Comparison of ENCODE assay signal across 8 cellular contexts in the genomic region with DNA sequence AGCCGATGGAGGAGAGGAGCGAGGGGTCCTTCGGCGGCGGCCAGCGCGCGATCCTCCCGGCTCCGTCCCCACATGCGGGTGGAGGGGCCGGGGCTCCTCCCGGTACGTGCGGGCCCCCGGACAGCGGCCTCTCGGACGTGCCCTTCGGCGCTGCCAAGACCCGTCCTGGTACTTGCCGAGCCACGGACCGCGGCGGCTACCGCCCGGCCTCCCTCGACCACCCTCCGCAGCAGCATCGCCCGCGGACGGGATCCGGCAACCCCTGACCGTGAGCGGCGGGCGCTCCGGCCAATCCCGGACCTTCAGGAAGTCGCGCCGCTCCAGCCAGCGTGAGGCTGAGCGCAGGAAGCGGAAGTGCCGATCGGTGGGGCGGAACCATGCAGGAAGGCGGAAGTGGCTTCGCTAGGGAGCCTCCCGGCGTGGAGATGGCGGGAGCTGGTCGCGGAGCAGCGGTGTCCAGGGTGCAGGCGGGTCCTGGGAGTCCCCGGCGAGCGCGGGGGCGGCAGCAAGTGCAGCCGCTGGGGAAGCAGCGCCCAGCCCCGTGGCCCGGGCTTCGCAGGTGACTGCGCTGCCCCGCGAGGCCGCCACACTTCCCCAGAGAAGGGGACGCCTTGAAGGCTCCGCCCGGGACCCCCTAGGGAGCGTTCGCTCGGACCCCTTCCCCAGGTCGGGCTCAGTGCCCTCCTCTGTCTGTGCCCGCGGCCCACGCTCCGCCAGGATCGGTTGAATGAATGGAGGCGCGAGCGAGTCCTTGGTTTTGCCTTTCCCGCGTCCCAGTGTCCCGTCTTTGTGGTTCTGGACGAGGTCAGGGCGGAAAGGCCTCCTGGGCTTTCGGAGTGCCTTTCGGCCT. TPM values are rescaled to one million over a fixed set of nuclear protein-coding genes. Genes with fewer than 3 reads are reported as not detected.
DNase-seq lines count a peak whose midpoint lies in the region; ATAC-seq lines count a peak whose summit lies in the region.

A gene with protein sequence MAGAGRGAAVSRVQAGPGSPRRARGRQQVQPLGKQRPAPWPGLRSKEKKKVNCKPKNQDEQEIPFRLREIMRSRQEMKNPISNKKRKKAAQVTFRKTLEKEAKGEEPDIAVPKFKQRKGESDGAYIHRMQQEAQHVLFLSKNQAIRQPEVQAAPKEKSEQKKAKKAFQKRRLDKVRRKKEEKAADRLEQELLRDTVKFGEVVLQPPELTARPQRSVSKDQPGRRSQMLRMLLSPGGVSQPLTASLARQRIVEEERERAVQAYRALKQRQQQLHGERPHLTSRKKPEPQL (plus strand): TSS at position 396 of the 850 bp plus-strand sequence. CDS start 30 bp downstream, at position 426.
A gene (minus strand): TSS at position 264 of the 850 bp plus-strand sequence. CDS start 28 bp downstream, at position 236.

- peak; percentile 96 for DNase-seq in CMK (ENCODE audit: low read depth)
- DNase-seq in HS-5 (ENCODE audit: low read depth): peak; percentile 76
- peak; percentile 66 for DNase-seq in NK-92 (lab: John Stamatoyannopoulos, UW; ENCODE audit: unreplicated experiment)
- DNase-seq in activated CD8-positive, alpha-beta memory T cell treated with anti-CD3 and anti-CD28 coated beads for 1 hour (ENCODE audit: extremely low read depth in 1 of 2, low read depth in 1 of 2): peak; percentile 81 to 86
- peak; percentile 84 for DNase-seq in effector CD8-positive, alpha-beta T cell (lab: John Stamatoyannopoulos, UW)
- peak; percentile 98 for DNase-seq in lung microvascular endothelial cell (ENCODE audit: low read depth in 2 of 2)
- peak; percentile 81 to 82 (median 82) for DNase-seq in stimulated activated CD4-positive, alpha-beta T cell treated with anti-CD3 and anti-CD28 coated beads, TNF-alpha, amount 100 ng/mL, for 4 hours (ENCODE audit: low read depth in 3 of 3)

- ATAC-seq in GM19468 (IDR thresholded peaks at IDR 0.05; ENCODE audit: extremely low read depth, unreplicated experiment): peak; percentile 92

RNA-seq across cellular contexts. Expression of the first gene that starts in this region (rescaled TPM):
- 5.7 and 6.9 TPM in 2 replicates for total RNA-seq in lung microvascular endothelial cell

RNA-seq across cellular contexts. Expression of the second gene that starts in this region (rescaled TPM):
- total RNA-seq in lung microvascular endothelial cell: 21.4 and 30.4 TPM in 2 replicates

Comparison
In these comparisons a context has a peak if more than half of its experiments do, and no peak if none do; other contexts are left out.
1. Peak in every context shown above with its lines: DNase-seq and ATAC-seq.